14 cellular contexts compared by ENCODE assay signal in the genomic region with DNA sequence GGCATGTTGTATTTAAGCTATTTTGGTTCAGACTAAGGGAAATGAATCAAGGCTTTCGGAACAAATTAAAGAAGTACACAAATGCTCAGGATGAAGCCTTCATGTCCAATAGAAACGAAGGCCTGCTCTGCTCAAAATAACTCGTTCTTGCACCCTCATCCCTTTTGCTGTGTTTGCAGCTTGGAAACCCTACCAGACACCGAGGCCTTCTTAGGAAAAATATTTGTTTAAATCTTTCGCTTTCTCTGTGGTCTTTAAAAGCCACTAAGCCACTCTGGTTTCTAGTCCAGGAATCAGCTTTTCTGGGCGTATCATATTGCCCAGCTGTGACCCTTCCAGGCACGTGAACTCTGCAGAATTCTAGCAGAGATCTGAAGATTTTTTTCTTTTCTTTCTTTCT.
DNase-seq lines count a peak whose midpoint lies in the region; ATAC-seq and TF ChIP-seq lines count a peak whose summit lies in the region.
"Had no signal": no experiment of that assay in that cellular context is flagged by ENCODE, and none has a peak within 500 bp of the region (broad histone marks: within the 10 kb centered on the region; RNA-seq: fewer than 3 reads in every experiment).

No MANE protein-coding gene starts in this region.

- H3K27ac Mint-ChIP-seq in activated CD8-positive, alpha-beta memory T cell treated with anti-CD3 and anti-CD28 coated beads, Interleukin-2, amount 10 ng/mL, durations not matched to agents 7 days and 5 days: no peak overlapping the region
- H3K27ac Mint-ChIP-seq: activated naive CD8-positive, alpha-beta T cell treated with anti-CD3 and anti-CD28 coated beads for 36 hours; memory B cell had no signal

- H3K4me2 ChIP-seq in osteoblast (ENCODE audit: insufficient read depth, low read length): peak overlapping the region; percentile 64

- no peak for TF ChIP-seq POLR2A in gastroesophageal sphincter (IDR thresholded peaks at IDR 0.05)

- peaks cover 25% of the 10 kb centered on the region for H3K4me1 ChIP-seq in A673 (ENCODE audit: insufficient read depth, low read length, poor library complexity, severe bottlenecking)
- H3K4me1 ChIP-seq in gastroesophageal sphincter: peaks cover 0 to 40% (median 0%) of the 10 kb centered on the region in 3 donors
- H3K4me1 ChIP-seq in osteoblast (ENCODE audit: insufficient read depth, low read length): peaks cover 33% of the 10 kb centered on the region

- peaks cover 79% of the 10 kb centered on the region for H3K79me2 ChIP-seq in osteoblast (ENCODE audit: insufficient read depth, low read length)

- peaks cover 5% of the 10 kb centered on the region for H3K27me3 Mint-ChIP-seq in activated CD8-positive, alpha-beta memory T cell treated with anti-CD3 and anti-CD28 coated beads, Interleukin-2, amount 10 ng/mL, durations not matched to agents 7 days and 5 days

- H3K9me3 ChIP-seq in A673 (ENCODE audit: low read depth, low read length, poor library complexity, severe bottlenecking) (no peaks in the 10 kb centered on the region), gastroesophageal sphincter (no peaks in the 10 kb centered on the region), osteoblast (ENCODE audit: low read depth, low read length) (no peaks in the 10 kb centered on the region)
- H3K9me3 ChIP-seq: Caco-2, tibial nerve had no signal

- no peak overlapping the region for H3K4me3 Mint-ChIP-seq in activated CD8-positive, alpha-beta memory T cell treated with anti-CD3 and anti-CD28 coated beads, Interleukin-2, amount 10 ng/mL, durations not matched to agents 7 days and 5 days
- H3K4me3 Mint-ChIP-seq: activated naive CD8-positive, alpha-beta T cell treated with anti-CD3 and anti-CD28 coated beads for 36 hours; memory B cell had no signal

- H3K4me3 ChIP-seq in A673 (ENCODE audit: low read depth, low read length, poor library complexity, severe bottlenecking): no peak overlapping the region
- peak overlapping the region; percentile 5 for H3K4me3 ChIP-seq in WI38 (ENCODE audit: low read depth, low read length)
- H3K4me3 ChIP-seq in gastroesophageal sphincter: no peak overlapping the region
- H3K4me3 ChIP-seq in osteoblast (ENCODE audit: insufficient read depth, low read length): peak overlapping the region; percentile 9
- H3K4me3 ChIP-seq: tibial nerve had no signal

- TF ChIP-seq CTCF in A673 (conservative IDR thresholded peaks at IDR 0.05; ENCODE audit: low read depth, low read length): no peak
- no peak for TF ChIP-seq CTCF in WI38 (IDR thresholded peaks at IDR 0.05; ENCODE audit: low read depth, low read length)
- TF ChIP-seq CTCF in gastroesophageal sphincter (IDR thresholded peaks at IDR 0.05): no peak
- TF ChIP-seq CTCF in osteoblast (IDR thresholded peaks at IDR 0.05; ENCODE audit: extremely low read depth, low read depth, low read length): no peak

- POLR2A ChIA-PET in A673 (lab: Charles Lee; ENCODE audit: low non-redundant PET): no interaction called here

- H3K4me1 Mint-ChIP-seq in activated CD8-positive, alpha-beta memory T cell treated with anti-CD3 and anti-CD28 coated beads, Interleukin-2, amount 10 ng/mL, durations not matched to agents 7 days and 5 days: peaks cover 8% of the 10 kb centered on the region

- WGBS in gastroesophageal sphincter (ENCODE audit: low coverage in 1 of 2), 2 donors: 27 to 30% methylated on average over 5 to 7 of the region's 7 CpGs

- no peak for TF ChIP-seq EP300 in gastroesophageal sphincter (IDR thresholded peaks at IDR 0.05)

- H3K27ac ChIP-seq in A673 (ENCODE audit: low read depth, low read length, poor library complexity, severe bottlenecking) (peak overlapping the region; percentile 60), gastroesophageal sphincter (peak overlapping the region; percentile 78 to 90 (median 80)), osteoblast (ENCODE audit: low read depth, low read length) (peak overlapping the region; percentile 84)

- no peak for ATAC-seq in gastroesophageal sphincter
- ATAC-seq in activated CD8-positive, alpha-beta memory T cell treated with anti-CD3 and anti-CD28 coated beads, Interleukin-2, amount 10 ng/mL, durations not matched to agents 7 days and 5 days: no peak
- no peak for ATAC-seq in GM19455 (IDR thresholded peaks at IDR 0.05; ENCODE audit: unreplicated experiment)

- no peaks in the 10 kb centered on the region for H3K9me3 Mint-ChIP-seq in activated CD8-positive, alpha-beta memory T cell treated with anti-CD3 and anti-CD28 coated beads, Interleukin-2, amount 10 ng/mL, durations not matched to agents 7 days and 5 days (ENCODE audit: low read depth)
- H3K9me3 Mint-ChIP-seq: activated naive CD8-positive, alpha-beta T cell treated with anti-CD3 and anti-CD28 coated beads for 36 hours; memory B cell had no signal

- BruUV-seq in A673 (replicated peaks; lab: Mats Ljungman, UMichigan): no TSS peak

- intact Hi-C loops in A673 (cut with micrococcal nuclease; ENCODE audit: unreplicated experiment): no loop called here

- no peaks in the 10 kb centered on the region for H3K36me3 ChIP-seq in A673 (ENCODE audit: insufficient read depth, low read length, poor library complexity, severe bottlenecking)
- H3K36me3 ChIP-seq in gastroesophageal sphincter: no peaks in the 10 kb centered on the region
- peaks cover 7% of the 10 kb centered on the region for H3K36me3 ChIP-seq in osteoblast (ENCODE audit: insufficient read depth, low read length)
- H3K36me3 ChIP-seq: tibial nerve had no signal

- no peaks in the 10 kb centered on the region for H3K36me3 Mint-ChIP-seq in activated CD8-positive, alpha-beta memory T cell treated with anti-CD3 and anti-CD28 coated beads, Interleukin-2, amount 10 ng/mL, durations not matched to agents 7 days and 5 days
- H3K36me3 Mint-ChIP-seq: activated naive CD8-positive, alpha-beta T cell treated with anti-CD3 and anti-CD28 coated beads for 36 hours; memory B cell had no signal

- H2AFZ ChIP-seq in osteoblast (ENCODE audit: low read length): peak overlapping the region; percentile 23

- CTCF ChIA-PET in A673 (lab: Charles Lee): interaction anchor here (1.4 kb wide), 1 partner anchor 124 kb away, joined by 3 read pairs; no protein-coding TSS in a partner anchor
- CTCF ChIA-PET in activated CD8-positive, alpha-beta memory T cell treated with anti-CD3 and anti-CD28 coated beads, Interleukin-2, amount 10 ng/mL, durations not matched to agents 7 days and 5 days (lab: Charles Lee): interaction anchor here (0.7 to 1.4 kb wide), 2 partner anchors 124 to 326 kb away, joined by 3 read pairs; no protein-coding TSS in a partner anchor

- no peaks in the 10 kb centered on the region for H4K20me1 ChIP-seq in osteoblast (ENCODE audit: insufficient read depth, low read length)

- no peaks in the 10 kb centered on the region for H3K27me3 ChIP-seq in A673 (replicated peaks; ENCODE audit: insufficient read depth, low read depth, low read length, poor library complexity)
- H3K27me3 ChIP-seq in gastroesophageal sphincter: no peaks in the 10 kb centered on the region
- H3K27me3 ChIP-seq in osteoblast (ENCODE audit: insufficient read depth, low read length): no peaks in the 10 kb centered on the region
- H3K27me3 ChIP-seq: tibial nerve had no signal

- no peak for DNase-seq in A673 (ENCODE audit: low spot score)
- DNase-seq in osteoblast (ENCODE audit: insufficient read length, low spot score, missing footprints): peak; percentile 61
- no peak for DNase-seq in activated CD8-positive, alpha-beta memory T cell treated with anti-CD3 and anti-CD28 coated beads, Interleukin-2, amount 10 ng/mL, durations not matched to agents 7 days and 5 days
- DNase-seq in activated CD8-positive, alpha-beta memory T cell treated with anti-CD3 and anti-CD28 coated beads, Interleukin-2, amount 50 U/mL, for 48 hours: no peak
- no peak for DNase-seq in DMS53 (lab: John Stamatoyannopoulos, UW)
- DNase-seq: ACHN; activated naive CD8-positive, alpha-beta T cell treated with anti-CD3 and anti-CD28 coated beads for 36 hours; effector CD8-positive, alpha-beta T cell had no signal

Comparison
In these comparisons a context has a peak if more than half of its experiments do, and no peak if none do; other contexts are left out.
1. H3K4me3 ChIP-seq: peak in WI38 (single experiment) and osteoblast (single experiment); none in A673 (single experiment) and gastroesophageal sphincter (0 of 2).
2. Peak in every context shown above with its lines, with median percentiles within 50 percentile points of each other: H3K27ac ChIP-seq.